ENCODE assay signal across 12 cellular contexts in the genomic region with DNA sequence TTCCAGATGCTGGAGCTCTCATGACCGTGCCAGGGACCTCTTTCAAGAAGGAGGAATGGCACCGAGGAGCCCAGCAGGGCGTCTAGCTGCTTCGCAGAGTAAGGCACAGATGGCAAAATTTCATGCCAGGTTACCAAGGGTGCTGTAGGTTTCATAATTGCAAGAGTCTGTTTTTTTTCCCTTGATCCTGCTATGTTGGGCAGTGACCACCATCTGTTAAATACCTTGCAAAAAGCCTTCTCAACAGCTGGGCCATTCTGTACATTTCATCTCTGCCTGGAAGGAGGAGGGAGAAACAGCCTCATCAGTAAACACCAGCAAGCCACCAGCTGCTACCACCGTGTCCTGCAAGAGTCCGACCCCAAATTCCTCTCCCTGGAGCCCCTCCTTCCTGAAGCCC.
"Had no signal": no experiment of that assay in that cellular context is flagged by ENCODE, and none has a peak within 500 bp of the region (broad histone marks: within the 10 kb centered on the region; RNA-seq: fewer than 3 reads in every experiment).

No MANE protein-coding gene starts in this region.

- H3K27ac ChIP-seq: dorsolateral prefrontal cortex, ovary, stomach, thoracic aorta had no signal

- H3K36me3 ChIP-seq: ovary, stomach, thoracic aorta had no signal

- DNase-seq: activated CD4-positive, alpha-beta T cell treated with anti-CD3 and anti-CD28 coated beads, Interleukin-2, amount 50 U/mL, for 48 hours; activated CD8-positive, alpha-beta memory T cell treated with anti-CD3 and anti-CD28 coated beads, Interleukin-2, amount 10 ng/mL, durations not matched to agents 7 days and 5 days; activated naive CD4-positive, alpha-beta T cell treated with anti-CD3 and anti-CD28 coated beads, Interleukin-2, amount 50 U/mL, for 16 hours; activated T-cell treated with anti-CD3 and anti-CD28 coated beads, Interleukin-2, amount 50 U/mL, for 1 hour; left colon; ovary; stimulated activated CD4-positive, alpha-beta T cell treated with anti-CD3 and anti-CD28 coated beads, Interleukin-1b, Interleukin-23, amount 100 ng/mL, for 48 hours; stomach had no signal

- H3K4me1 ChIP-seq: stomach had no signal

- H3K36me3 Mint-ChIP-seq: activated CD8-positive, alpha-beta memory T cell treated with anti-CD3 and anti-CD28 coated beads, Interleukin-2, amount 10 ng/mL, durations not matched to agents 7 days and 5 days; mesothelial cell of epicardium had no signal

- H3K27ac Mint-ChIP-seq: activated CD8-positive, alpha-beta memory T cell treated with anti-CD3 and anti-CD28 coated beads, Interleukin-2, amount 10 ng/mL, durations not matched to agents 7 days and 5 days; mesothelial cell of epicardium had no signal

- H3K4me3 Mint-ChIP-seq: activated CD8-positive, alpha-beta memory T cell treated with anti-CD3 and anti-CD28 coated beads, Interleukin-2, amount 10 ng/mL, durations not matched to agents 7 days and 5 days; mesothelial cell of epicardium had no signal

- H3K4me1 Mint-ChIP-seq: activated CD8-positive, alpha-beta memory T cell treated with anti-CD3 and anti-CD28 coated beads, Interleukin-2, amount 10 ng/mL, durations not matched to agents 7 days and 5 days had no signal

- H3K27me3 ChIP-seq: ovary had no signal

- H3K4me3 ChIP-seq: dorsolateral prefrontal cortex, lung, ovary, stomach, thoracic aorta had no signal

- H3K9me3 ChIP-seq: ovary, thoracic aorta had no signal

- ATAC-seq: activated CD8-positive, alpha-beta memory T cell treated with anti-CD3 and anti-CD28 coated beads, Interleukin-2, amount 10 ng/mL, durations not matched to agents 7 days and 5 days; left colon had no signal
